25 cellular contexts compared by ENCODE assay signal in the genomic region with DNA sequence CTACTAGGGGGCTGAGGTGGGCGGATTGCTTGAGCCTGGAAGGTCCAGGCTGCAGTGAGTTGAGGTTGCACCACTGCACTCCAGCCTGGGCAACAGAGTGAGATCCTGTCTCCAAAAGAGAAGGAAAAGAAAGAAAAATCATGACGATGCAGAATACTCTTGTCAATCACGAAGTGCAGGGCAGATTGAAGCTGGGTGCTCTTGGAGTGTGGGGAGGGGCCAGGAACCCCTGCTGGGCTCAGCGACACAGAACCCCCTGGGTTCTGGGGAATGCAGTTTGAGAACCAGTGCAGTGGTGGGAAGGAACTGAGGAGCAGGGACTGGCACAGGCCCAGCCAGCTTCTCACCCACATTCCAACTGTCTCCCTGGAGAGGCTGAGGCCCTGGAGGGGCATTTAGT. TPM values are rescaled to one million over a fixed set of nuclear protein-coding genes. Genes with fewer than 3 reads are reported as not detected.
DNase-seq lines count a peak whose midpoint lies in the region; ATAC-seq, FAIRE-seq and TF ChIP-seq lines count a peak whose summit lies in the region.
"Had no signal": no experiment of that assay in that cellular context is flagged by ENCODE, and none has a peak within 500 bp of the region (broad histone marks: within the 10 kb centered on the region; RNA-seq: fewer than 3 reads in every experiment).

No MANE protein-coding gene starts in this region.

- FAIRE-seq in HepG2 (lab: Jason Lieb, UNC): no peak
- FAIRE-seq: A204.1, GM18507, H54 had no signal

- no peak overlapping the region for H3K14ac ChIP-seq in mesenchymal stem cell (ENCODE audit: low read length in 2 of 2)

- H3K9me2 ChIP-seq in PC-9 (ENCODE audit: insufficient read depth): no peaks in the 10 kb centered on the region

- no peak overlapping the region for H2AFZ ChIP-seq in HepG2 (ENCODE audit: low read length)
- no peak overlapping the region for H2AFZ ChIP-seq in PC-9
- H2AFZ ChIP-seq in mesenchymal stem cell (ENCODE audit: low read depth, low read length): no peak overlapping the region

- H2BK5ac ChIP-seq in mesenchymal stem cell (ENCODE audit: low read depth, low read length, poor library complexity, severe bottlenecking): no peak overlapping the region

- H3K18ac ChIP-seq in mesenchymal stem cell (ENCODE audit: low read depth in 1 of 2, low read length in 2 of 2): no peak overlapping the region

- no peak overlapping the region for H2BK15ac ChIP-seq in mesenchymal stem cell (ENCODE audit: low read depth, poor library complexity, severe bottlenecking)

- H3K27me3 ChIP-seq in HepG2 (ENCODE audit: control insufficient read depth in 1 of 2, insufficient read depth in 2 of 2, low read length in 2 of 2) (no peaks in the 10 kb centered on the region; a peak in 1 of 5 replicates), right lobe of liver (no peaks in the 10 kb centered on the region), PC-9 (ENCODE audit: insufficient read depth, low read depth) (no peaks in the 10 kb centered on the region), mesenchymal stem cell (ENCODE audit: control insufficient read depth in 1 of 2, insufficient read depth in 1 of 2, low read length in 2 of 2) (peaks cover 0 to 6% of the 10 kb centered on the region in 2 experiments)
- H3K27me3 ChIP-seq: adrenal gland had no signal

- peak overlapping the region; percentile 24 for H4K8ac ChIP-seq in mesenchymal stem cell (ENCODE audit: low read length)

- H2BK120ac ChIP-seq in mesenchymal stem cell (ENCODE audit: low read depth, low read length): no peak overlapping the region

- H2AK5ac ChIP-seq in mesenchymal stem cell (ENCODE audit: low read length, severe bottlenecking): no peak overlapping the region

- peaks cover 40% of the 10 kb centered on the region for H3F3A ChIP-seq in PC-9 (ENCODE audit: insufficient read depth, low read depth)

- no peak for DNase-seq in HepG2 (ENCODE audit: low spot score)
- no peak for DNase-seq in right lobe of liver
- peak in 1 of 2 experiments; percentile 52 for DNase-seq in PC-9
- no peak for DNase-seq in mesenchymal stem cell
- DNase-seq in kidney glomerular epithelial cell (lab: John Stamatoyannopoulos, UW): no peak
- DNase-seq in GM19240 (ENCODE audit: insufficient read length, low spot score): no peak
- DNase-seq in omental fat pad (ENCODE audit: low spot score): no peak
- DNase-seq in SKM-1 (lab: John Stamatoyannopoulos, UW; ENCODE audit: unreplicated experiment): no peak
- DNase-seq: activated CD8-positive, alpha-beta T cell treated with anti-CD3 and anti-CD28 coated beads for 36 hours; activated naive CD4-positive, alpha-beta T cell treated with anti-CD3 and anti-CD28 coated beads, Interleukin-2, amount 10 ng/mL, durations not matched to agents 7 days and 5 days; adrenal gland; AML-193; esophagus squamous epithelium; foreskin melanocyte; naive thymus-derived CD4-positive, alpha-beta T cell; NCI-H1092; NCI-H1694 treated with DMSO at 0.1 percent for 48 hours; NCI-H510A; sigmoid colon; stimulated activated CD4-positive, alpha-beta T cell treated with anti-CD3 and anti-CD28 coated beads, Interleukin-4, amount 100 ng/mL, for 24 hours had no signal

- no peak overlapping the region for H3K23ac ChIP-seq in mesenchymal stem cell (ENCODE audit: low read length in 2 of 2)

- ATAC-seq in HepG2 (no peak), right lobe of liver (no peak), omental fat pad (ENCODE audit: low FRiP score) (no peak)
- ATAC-seq: activated CD8-positive, alpha-beta T cell treated with anti-CD3 and anti-CD28 coated beads for 36 hours; naive thymus-derived CD4-positive, alpha-beta T cell had no signal

- no peak for TF ChIP-seq CTCF in HepG2 (CRISPR knock-in tag; IDR thresholded peaks at IDR 0.05)
- no peak for TF ChIP-seq CTCF in right lobe of liver (IDR thresholded peaks at IDR 0.05)
- no peak for TF ChIP-seq CTCF in PC-9 (conservative IDR thresholded peaks at IDR 0.05)
- no peak for TF ChIP-seq CTCF in omental fat pad (IDR thresholded peaks at IDR 0.05)

- intact Hi-C loops in HepG2 (cut with micrococcal nuclease; ENCODE audit: unreplicated experiment) (no loop called here), right lobe of liver (cut with DNase I) (no loop called here), PC-9 (cut with micrococcal nuclease; ENCODE audit: unreplicated experiment) (no loop called here)

- TF ChIP-seq POLR2A in HepG2 (IDR thresholded peaks at IDR 0.05; ENCODE audit: insufficient read depth in 1 of 2, low read depth in 2 of 2, low read length in 2 of 2): no peak
- TF ChIP-seq POLR2A in right lobe of liver (IDR thresholded peaks at IDR 0.05): no peak

- H3K9me3 ChIP-seq in HepG2 (ENCODE audit: low read length): no peaks in the 10 kb centered on the region
- H3K9me3 ChIP-seq in right lobe of liver: no peaks in the 10 kb centered on the region
- no peaks in the 10 kb centered on the region; the same call in 1 of the 2 replicates for H3K9me3 ChIP-seq in PC-9 (ENCODE audit: insufficient read depth, low read depth)
- peaks cover 7% of the 10 kb centered on the region for H3K9me3 ChIP-seq in mesenchymal stem cell (ENCODE audit: control insufficient read depth, low read length)
- H3K9me3 ChIP-seq: adrenal gland, esophagus squamous epithelium, prostate gland, sigmoid colon had no signal

- POLR2A ChIA-PET in HepG2 (lab: Yijun Ruan, JAX): interaction anchor here (1.2 to 2.0 kb wide), 3 partner anchors 8 to 41 kb away, joined by 4 to 21 read pairs (median 12); a partner anchor contains a TSS
- POLR2A ChIA-PET in PC-9 (lab: Charles Lee; ENCODE audit: unreplicated experiment): interaction anchor here (0.6 kb wide), 1 partner anchor 10 kb away, joined by 9 read pairs; no protein-coding TSS in a partner anchor

- CTCF ChIA-PET in HepG2 (lab: Yijun Ruan, JAX; ENCODE audit: low intra/inter-chr PET ratio, low total read pairs) (no interaction called here), PC-9 (lab: Charles Lee) (no interaction called here)

- no peak overlapping the region for H4K91ac ChIP-seq in mesenchymal stem cell (ENCODE audit: low read length)

- H3K4me2 ChIP-seq in HepG2 (ENCODE audit: low read depth, low read length): peak overlapping the region; percentile 49; the same call in 1 of the 2 replicates
- 0 out of 2 replicates have a peak overlapping the region, but pooled peaks have one; percentile 20 for H3K4me2 ChIP-seq in PC-9
- no peak overlapping the region for H3K4me2 ChIP-seq in mesenchymal stem cell (ENCODE audit: low read length, poor library complexity, severe bottlenecking)

- no peak overlapping the region for H3K4ac ChIP-seq in mesenchymal stem cell (ENCODE audit: low read depth in 1 of 2, low read length in 2 of 2)

- no peak for TF ChIP-seq EP300 in HepG2 (IDR thresholded peaks at IDR 0.05; ENCODE audit: low read depth in 2 of 2, low read length in 2 of 2)
- no peak for TF ChIP-seq EP300 in HepG2 (CRISPR knock-in tag; IDR thresholded peaks at IDR 0.05; ENCODE audit: borderline replicate concordance)

- H2BK12ac ChIP-seq in mesenchymal stem cell (ENCODE audit: low read length in 2 of 2): no peak overlapping the region

- H3K27ac ChIP-seq in HepG2 (ENCODE audit: extremely low read length, insufficient read depth, low read length) (no peak overlapping the region), right lobe of liver (no peak overlapping the region), PC-9 (peak overlapping the region; percentile 4; the same call in 1 of the 2 replicates), mesenchymal stem cell (ENCODE audit: low read length, poor library complexity, severe bottlenecking) (no peak overlapping the region)
- H3K27ac ChIP-seq: adrenal gland, prostate gland, sigmoid colon had no signal

- H3K79me2 ChIP-seq in HepG2 (ENCODE audit: insufficient read depth, low read length) (no peaks in the 10 kb centered on the region), PC-9 (ENCODE audit: low read depth) (no peaks in the 10 kb centered on the region)

- H4K20me1 ChIP-seq in HepG2 (ENCODE audit: insufficient read depth, low read length): no peaks in the 10 kb centered on the region
- no peaks in the 10 kb centered on the region for H4K20me1 ChIP-seq in PC-9 (ENCODE audit: insufficient read depth)

- BruUV-seq in HepG2 (replicated peaks; lab: Mats Ljungman, UMichigan) (no TSS peak), PC-9 (replicated peaks; lab: Mats Ljungman, UMichigan) (no TSS peak)

- no peaks in the 10 kb centered on the region for H3K79me1 ChIP-seq in mesenchymal stem cell (replicated peaks; ENCODE audit: low read length, poor library complexity, severe bottlenecking)

- peaks cover 80% of the 10 kb centered on the region for H3K4me1 ChIP-seq in HepG2 (ENCODE audit: insufficient read depth, low read length)
- H3K4me1 ChIP-seq in right lobe of liver: no peaks in the 10 kb centered on the region
- H3K4me1 ChIP-seq in PC-9 (replicated peaks; ENCODE audit: insufficient read depth): peaks cover 52% of the 10 kb centered on the region
- peaks cover 29% of the 10 kb centered on the region for H3K4me1 ChIP-seq in mesenchymal stem cell (ENCODE audit: control insufficient read depth, insufficient read depth, low read depth, low read length)
- H3K4me1 ChIP-seq: adrenal gland, prostate gland had no signal

- TF ChIP-seq RAD21 in HepG2 (CRISPR knock-in tag; IDR thresholded peaks at IDR 0.05): no peak

- H3K9ac ChIP-seq in HepG2 (ENCODE audit: insufficient read depth, low read depth, low read length) (0 out of 2 replicates have a peak overlapping the region, but pooled peaks have one; percentile 3), mesenchymal stem cell (ENCODE audit: low read length) (no peak overlapping the region)

- H3K4me3 ChIP-seq in HepG2 (replicated peaks in 1 of 3; ENCODE audit: insufficient read depth in 1 of 3, low read depth in 2 of 3, low read length in 3 of 3) (peak overlapping the region in 1 of 3 experiments; percentile 16; a peak in 1 of 6 replicates), right lobe of liver (no peak overlapping the region), PC-9 (no peak overlapping the region), mesenchymal stem cell (ENCODE audit: insufficient read depth in 1 of 2, low read depth in 1 of 2, low read length in 2 of 2) (no peak overlapping the region)
- H3K4me3 ChIP-seq: adrenal gland, esophagus squamous epithelium, prostate gland, sigmoid colon had no signal

- in situ Hi-C loops in HepG2 (cut with HindIII; ENCODE audit: extremely low pct_ligation_motif_present, low pct_unique_long_range_greater_than_20kb): no loop called here

- WGBS in HepG2 (ENCODE audit: low lambda C conversion rate): 19% methylated on average over 4 of the region's 4 CpGs
- WGBS in right lobe of liver (ENCODE audit: insufficient coverage, low coverage, low lambda C conversion rate, missing lambda C conversion rate): 33% methylated on average over 2 of the region's 4 CpGs
- 90% methylated on average over 4 of the region's 4 CpGs for WGBS in mesenchymal stem cell

- H3K36me3 ChIP-seq in HepG2 (replicated peaks in 1 of 2; ENCODE audit: control insufficient read depth in 1 of 2, insufficient read depth in 2 of 2, low read length in 2 of 2): no peaks in the 10 kb centered on the region
- H3K36me3 ChIP-seq in right lobe of liver: no peaks in the 10 kb centered on the region
- no peaks in the 10 kb centered on the region for H3K36me3 ChIP-seq in PC-9 (ENCODE audit: low read depth)
- H3K36me3 ChIP-seq in mesenchymal stem cell (ENCODE audit: control insufficient read depth in 1 of 2, insufficient read depth in 2 of 2, low read depth in 1 of 2, low read length in 2 of 2): no peaks in the 10 kb centered on the region
- H3K36me3 ChIP-seq: adrenal gland, esophagus squamous epithelium, prostate gland, sigmoid colon had no signal

RNA-seq across cellular contexts. Expression of a gene that starts 10.8 kb away (rescaled TPM):
- 17.3 and 29.0 TPM in 2 replicates for total RNA-seq in HepG2 (2016; rRNA removed; fragmentation: Illumina TruSeq; extraction: Trizol)
- total RNA-seq in HepG2 (2016; cell fraction: cytosol; rRNA removed; fragmentation: Illumina TruSeq; extraction: Trizol; ENCODE audit: low read depth): 5.1 and 5.5 TPM in 2 replicates
- 10.4 and 29.7 TPM in 2 replicates for total RNA-seq in HepG2 (2016; cell fraction: insoluble cytoplasmic fraction; rRNA removed; fragmentation: Illumina TruSeq; extraction: Trizol)
- 7.6 and 9.1 TPM in 2 replicates for total RNA-seq in HepG2 (2016; cell fraction: membrane; rRNA removed; fragmentation: Illumina TruSeq; extraction: Trizol)
- total RNA-seq in HepG2 (2016; cell fraction: nucleus; rRNA removed; fragmentation: Illumina TruSeq; extraction: Trizol): 41.5 and 48.7 TPM in 2 replicates
- 13.7 and 18.2 TPM in 2 replicates for polyA plus RNA-seq in HepG2 (2011; rRNA removed)
- polyA plus RNA-seq in HepG2 (2011; cell fraction: cytosol; rRNA removed): 13.7 and 18.1 TPM in 2 replicates
- polyA plus RNA-seq in HepG2 (2011; cell fraction: nucleus; rRNA removed): 167 and 254 TPM in 2 replicates
- 20.5 and 22.5 TPM in 2 replicates for polyA plus RNA-seq in HepG2 (2012)
- 3.9 and 4.3 TPM in 2 replicates for polyA plus RNA-seq in HepG2 (2016; cell fraction: cytosol; fragmentation: Illumina TruSeq; extraction: Trizol; ENCODE audit: low read depth)
- 11.9 and 26.2 TPM in 2 replicates for polyA plus RNA-seq in HepG2 (2016; cell fraction: insoluble cytoplasmic fraction; fragmentation: Illumina TruSeq; extraction: Trizol; ENCODE audit: low read depth)
- polyA plus RNA-seq in HepG2 (2016; cell fraction: membrane; fragmentation: Illumina TruSeq; extraction: Trizol; ENCODE audit: low read depth): 6.0 and 6.1 TPM in 2 replicates
- polyA plus RNA-seq in HepG2 (2016; cell fraction: nucleus; fragmentation: Illumina TruSeq; extraction: Trizol; ENCODE audit: insufficient read depth, low read depth): 118 and 123 TPM in 2 replicates
- 33.5 and 55.8 TPM in 2 replicates for polyA minus RNA-seq in HepG2 (2011; rRNA and poly(A)+ RNA removed; ENCODE audit: low replicate concordance)
- 18.4 and 23.7 TPM in 2 replicates for polyA minus RNA-seq in HepG2 (2011; cell fraction: cytosol; rRNA and poly(A)+ RNA removed)
- polyA minus RNA-seq in HepG2 (2011; cell fraction: nucleus; rRNA and poly(A)+ RNA removed): 25.5 and 29.1 TPM in 2 replicates
- total RNA-seq in right lobe of liver: 10 to 100 TPM; 30.1 to 49.6 (median 41.2) TPM
- total RNA-seq in PC-9 (2021): 124 and 170 TPM in 2 replicates
- 23.4 TPM for polyA plus RNA-seq in mesenchymal stem cell (2013, experiment 1 of 2)
- polyA plus RNA-seq in mesenchymal stem cell (2013, experiment 2 of 2): 22.7 TPM
- total RNA-seq in omental fat pad: 10 to 100 TPM; 22.4 to 39.4 (median 32.0) TPM

RNA-seq across cellular contexts. Expression of a gene that starts 15.5 kb away (rescaled TPM):
- 9.2 and 10.4 TPM in 2 replicates for total RNA-seq in HepG2 (2016; rRNA removed; fragmentation: Illumina TruSeq; extraction: Trizol)
- 1.4 and 1.5 TPM in 2 replicates for total RNA-seq in HepG2 (2016; cell fraction: cytosol; rRNA removed; fragmentation: Illumina TruSeq; extraction: Trizol; ENCODE audit: low read depth)
- 8.1 and 11.1 TPM in 2 replicates for total RNA-seq in HepG2 (2016; cell fraction: insoluble cytoplasmic fraction; rRNA removed; fragmentation: Illumina TruSeq; extraction: Trizol)
- 4.0 and 4.6 TPM in 2 replicates for total RNA-seq in HepG2 (2016; cell fraction: membrane; rRNA removed; fragmentation: Illumina TruSeq; extraction: Trizol)
- total RNA-seq in HepG2 (2016; cell fraction: nucleus; rRNA removed; fragmentation: Illumina TruSeq; extraction: Trizol): 6.5 TPM in 2 replicates
- polyA plus RNA-seq in HepG2 (2011; rRNA removed): 7.3 and 13.8 TPM in 2 replicates
- 6.2 and 7.3 TPM in 2 replicates for polyA plus RNA-seq in HepG2 (2011; cell fraction: cytosol; rRNA removed)
- 63.2 and 72.7 TPM in 2 replicates for polyA plus RNA-seq in HepG2 (2011; cell fraction: nucleus; rRNA removed)
- polyA plus RNA-seq in HepG2 (2012): 15.2 and 31.6 TPM in 2 replicates
- polyA plus RNA-seq in HepG2 (2016; cell fraction: cytosol; fragmentation: Illumina TruSeq; extraction: Trizol; ENCODE audit: low read depth): 0.54 and 0.61 TPM in 2 replicates
- 6.5 and 8.2 TPM in 2 replicates for polyA plus RNA-seq in HepG2 (2016; cell fraction: insoluble cytoplasmic fraction; fragmentation: Illumina TruSeq; extraction: Trizol; ENCODE audit: low read depth)
- 1.9 TPM in 2 replicates for polyA plus RNA-seq in HepG2 (2016; cell fraction: membrane; fragmentation: Illumina TruSeq; extraction: Trizol; ENCODE audit: low read depth)
- 19.6 and 20.9 TPM in 2 replicates for polyA plus RNA-seq in HepG2 (2016; cell fraction: nucleus; fragmentation: Illumina TruSeq; extraction: Trizol; ENCODE audit: insufficient read depth, low read depth)
- polyA minus RNA-seq in HepG2 (2011; rRNA and poly(A)+ RNA removed; ENCODE audit: low replicate concordance): 11.1 and 17.4 TPM in 2 replicates
- polyA minus RNA-seq in HepG2 (2011; cell fraction: cytosol; rRNA and poly(A)+ RNA removed): 12.7 and 12.8 TPM in 2 replicates
- polyA minus RNA-seq in HepG2 (2011; cell fraction: nucleus; rRNA and poly(A)+ RNA removed): 10.8 and 12.7 TPM in 2 replicates
- total RNA-seq in right lobe of liver: 10 to 100 TPM in 4 of 6 experiments, 1 to 10 TPM in 2; 6.9 to 29.7 (median 13.1) TPM
- total RNA-seq in PC-9 (2021): 43.1 and 70.8 TPM in 2 replicates
- 12.8 TPM for polyA plus RNA-seq in mesenchymal stem cell (2013, experiment 1 of 2)
- polyA plus RNA-seq in mesenchymal stem cell (2013, experiment 2 of 2): 12.8 TPM
- total RNA-seq in omental fat pad: 10 to 100 TPM; 30.7 to 57.6 (median 32.7) TPM

RNA-seq across cellular contexts. Expression of a gene that starts 41.0 kb away (rescaled TPM):
- total RNA-seq in HepG2 (2016; rRNA removed; fragmentation: Illumina TruSeq; extraction: Trizol) (3.1 and 9.5 TPM in 2 replicates), right lobe of liver (10 to 100 TPM; 15.1 to 32.8 (median 26.7) TPM), PC-9 (2021) (21.4 TPM in 2 replicates), omental fat pad (1 to 10 TPM in 1 of 4 donors, under 1 TPM in 2, not detected in 1; 0.19 to 3.1 (median 0.32) TPM)
- 4.3 and 4.6 TPM in 2 replicates for total RNA-seq in HepG2 (2016; cell fraction: cytosol; rRNA removed; fragmentation: Illumina TruSeq; extraction: Trizol; ENCODE audit: low read depth)
- total RNA-seq in HepG2 (2016; cell fraction: insoluble cytoplasmic fraction; rRNA removed; fragmentation: Illumina TruSeq; extraction: Trizol): 3.8 and 10.6 TPM in 2 replicates
- total RNA-seq in HepG2 (2016; cell fraction: membrane; rRNA removed; fragmentation: Illumina TruSeq; extraction: Trizol): 5.7 and 6.3 TPM in 2 replicates
- total RNA-seq in HepG2 (2016; cell fraction: nucleus; rRNA removed; fragmentation: Illumina TruSeq; extraction: Trizol): 11.4 and 11.7 TPM in 2 replicates
- 20.4 and 33.1 TPM in 2 replicates for polyA plus RNA-seq in HepG2 (2011; rRNA removed)
- polyA plus RNA-seq in HepG2 (2011; cell fraction: cytosol; rRNA removed): 9.9 and 13.2 TPM in 2 replicates
- 144 and 175 TPM in 2 replicates for polyA plus RNA-seq in HepG2 (2011; cell fraction: nucleus; rRNA removed)
- 8.4 and 10.9 TPM in 2 replicates for polyA plus RNA-seq in HepG2 (2012)
- polyA plus RNA-seq in HepG2 (2016; cell fraction: cytosol; fragmentation: Illumina TruSeq; extraction: Trizol; ENCODE audit: low read depth): 3.6 and 4.0 TPM in 2 replicates
- 4.3 and 5.0 TPM in 2 replicates for polyA plus RNA-seq in HepG2 (2016; cell fraction: insoluble cytoplasmic fraction; fragmentation: Illumina TruSeq; extraction: Trizol; ENCODE audit: low read depth)
- polyA plus RNA-seq in HepG2 (2016; cell fraction: membrane; fragmentation: Illumina TruSeq; extraction: Trizol; ENCODE audit: low read depth): 4.3 and 5.3 TPM in 2 replicates
- polyA plus RNA-seq in HepG2 (2016; cell fraction: nucleus; fragmentation: Illumina TruSeq; extraction: Trizol; ENCODE audit: insufficient read depth, low read depth): 25.4 and 29.2 TPM in 2 replicates
- polyA minus RNA-seq in HepG2 (2011; rRNA and poly(A)+ RNA removed; ENCODE audit: low replicate concordance): 70.5 and 85.2 TPM in 2 replicates
- polyA minus RNA-seq in HepG2 (2011; cell fraction: cytosol; rRNA and poly(A)+ RNA removed): 6.3 and 12.4 TPM in 2 replicates
- polyA minus RNA-seq in HepG2 (2011; cell fraction: nucleus; rRNA and poly(A)+ RNA removed): 27.6 and 31.7 TPM in 2 replicates
- polyA plus RNA-seq in mesenchymal stem cell (2013, experiment 1 of 2): 0.39 TPM
- 0.45 TPM for polyA plus RNA-seq in mesenchymal stem cell (2013, experiment 2 of 2)
- total RNA-seq: activated CD8-positive, alpha-beta T cell treated with anti-CD3 and anti-CD28 coated beads for 36 hours; CD4-positive, alpha-beta memory T cell had no signal
- polyA plus RNA-seq: CD4-positive, alpha-beta memory T cell had no signal

RNA-seq across cellular contexts. Expression of a gene that starts 54.8 kb away (rescaled TPM):
- 46.7 and 48.4 TPM in 2 replicates for total RNA-seq in HepG2 (2016; rRNA removed; fragmentation: Illumina TruSeq; extraction: Trizol)
- total RNA-seq in HepG2 (2016; cell fraction: cytosol; rRNA removed; fragmentation: Illumina TruSeq; extraction: Trizol; ENCODE audit: low read depth): 83.1 and 98.2 TPM in 2 replicates
- total RNA-seq in HepG2 (2016; cell fraction: insoluble cytoplasmic fraction; rRNA removed; fragmentation: Illumina TruSeq; extraction: Trizol): 50.6 and 51.2 TPM in 2 replicates
- total RNA-seq in HepG2 (2016; cell fraction: membrane; rRNA removed; fragmentation: Illumina TruSeq; extraction: Trizol): 102 and 118 TPM in 2 replicates
- 24.1 and 28.4 TPM in 2 replicates for total RNA-seq in HepG2 (2016; cell fraction: nucleus; rRNA removed; fragmentation: Illumina TruSeq; extraction: Trizol)
- 29.3 and 29.6 TPM in 2 replicates for polyA plus RNA-seq in HepG2 (2011; rRNA removed)
- 36.1 and 44.9 TPM in 2 replicates for polyA plus RNA-seq in HepG2 (2011; cell fraction: cytosol; rRNA removed)
- 29.2 and 39.8 TPM in 2 replicates for polyA plus RNA-seq in HepG2 (2011; cell fraction: nucleus; rRNA removed)
- polyA plus RNA-seq in HepG2 (2012): 15.8 and 28.3 TPM in 2 replicates
- 72.7 and 106 TPM in 2 replicates for polyA plus RNA-seq in HepG2 (2016; cell fraction: cytosol; fragmentation: Illumina TruSeq; extraction: Trizol; ENCODE audit: low read depth)
- polyA plus RNA-seq in HepG2 (2016; cell fraction: insoluble cytoplasmic fraction; fragmentation: Illumina TruSeq; extraction: Trizol; ENCODE audit: low read depth): 49.5 and 55.3 TPM in 2 replicates
- polyA plus RNA-seq in HepG2 (2016; cell fraction: membrane; fragmentation: Illumina TruSeq; extraction: Trizol; ENCODE audit: low read depth): 82.6 and 104 TPM in 2 replicates
- 48.5 and 51.1 TPM in 2 replicates for polyA plus RNA-seq in HepG2 (2016; cell fraction: nucleus; fragmentation: Illumina TruSeq; extraction: Trizol; ENCODE audit: insufficient read depth, low read depth)
- polyA minus RNA-seq in HepG2 (2011; rRNA and poly(A)+ RNA removed; ENCODE audit: low replicate concordance): 17.7 and 43.7 TPM in 2 replicates
- 8.9 and 9.7 TPM in 2 replicates for polyA minus RNA-seq in HepG2 (2011; cell fraction: cytosol; rRNA and poly(A)+ RNA removed)
- polyA minus RNA-seq in HepG2 (2011; cell fraction: nucleus; rRNA and poly(A)+ RNA removed): 4.7 and 6.2 TPM in 2 replicates
- total RNA-seq in right lobe of liver: 10 to 100 TPM in 2 of 6 experiments, 1 to 10 TPM in 4; 7.6 to 28.1 (median 9.2) TPM
- 63.3 and 78.9 TPM in 2 replicates for total RNA-seq in PC-9 (2021)
- polyA plus RNA-seq in mesenchymal stem cell (2013, experiment 1 of 2): 7.3 TPM
- 8.7 TPM for polyA plus RNA-seq in mesenchymal stem cell (2013, experiment 2 of 2)
- 10 to 100 TPM; 22.0 to 37.7 (median 28.4) TPM for total RNA-seq in omental fat pad

RNA-seq across cellular contexts. Expression of a gene that starts 55.7 kb away (rescaled TPM):
- total RNA-seq in HepG2 (2016; rRNA removed; fragmentation: Illumina TruSeq; extraction: Trizol) (1.8 and 5.8 TPM in 2 replicates), right lobe of liver (10 to 100 TPM in 5 of 6 experiments, 1 to 10 TPM in 1; 8.2 to 23.8 (median 13.6) TPM), PC-9 (2021) (104 and 115 TPM in 2 replicates), omental fat pad (10 to 100 TPM in 2 of 4 donors, 1 to 10 TPM in 2; 4.4 to 16.6 (median 9.3) TPM)
- total RNA-seq in HepG2 (2016; cell fraction: cytosol; rRNA removed; fragmentation: Illumina TruSeq; extraction: Trizol; ENCODE audit: low read depth): 5.5 and 6.3 TPM in 2 replicates
- total RNA-seq in HepG2 (2016; cell fraction: insoluble cytoplasmic fraction; rRNA removed; fragmentation: Illumina TruSeq; extraction: Trizol): 2.1 and 6.3 TPM in 2 replicates
- 2.9 and 3.0 TPM in 2 replicates for total RNA-seq in HepG2 (2016; cell fraction: membrane; rRNA removed; fragmentation: Illumina TruSeq; extraction: Trizol)
- total RNA-seq in HepG2 (2016; cell fraction: nucleus; rRNA removed; fragmentation: Illumina TruSeq; extraction: Trizol): 7.9 and 10.2 TPM in 2 replicates
- polyA plus RNA-seq in HepG2 (2011; rRNA removed): 12.4 and 15.0 TPM in 2 replicates
- polyA plus RNA-seq in HepG2 (2011; cell fraction: cytosol; rRNA removed): 2.3 and 4.4 TPM in 2 replicates
- 231 and 294 TPM in 2 replicates for polyA plus RNA-seq in HepG2 (2011; cell fraction: nucleus; rRNA removed)
- polyA plus RNA-seq in HepG2 (2012): 5.9 and 10.1 TPM in 2 replicates
- 1.1 and 1.7 TPM in 2 replicates for polyA plus RNA-seq in HepG2 (2016; cell fraction: cytosol; fragmentation: Illumina TruSeq; extraction: Trizol; ENCODE audit: low read depth)
- 1.9 and 2.3 TPM in 2 replicates for polyA plus RNA-seq in HepG2 (2016; cell fraction: insoluble cytoplasmic fraction; fragmentation: Illumina TruSeq; extraction: Trizol; ENCODE audit: low read depth)
- polyA plus RNA-seq in HepG2 (2016; cell fraction: membrane; fragmentation: Illumina TruSeq; extraction: Trizol; ENCODE audit: low read depth): 1.3 and 1.7 TPM in 2 replicates
- 32.1 and 32.9 TPM in 2 replicates for polyA plus RNA-seq in HepG2 (2016; cell fraction: nucleus; fragmentation: Illumina TruSeq; extraction: Trizol; ENCODE audit: insufficient read depth, low read depth)
- 17.6 and 22.4 TPM in 2 replicates for polyA minus RNA-seq in HepG2 (2011; rRNA and poly(A)+ RNA removed; ENCODE audit: low replicate concordance)
- 2.2 and 2.5 TPM in 2 replicates for polyA minus RNA-seq in HepG2 (2011; cell fraction: cytosol; rRNA and poly(A)+ RNA removed)
- polyA minus RNA-seq in HepG2 (2011; cell fraction: nucleus; rRNA and poly(A)+ RNA removed): 26.2 and 30.8 TPM in 2 replicates
- polyA plus RNA-seq in mesenchymal stem cell (2013, experiment 1 of 2): 31.0 TPM
- polyA plus RNA-seq in mesenchymal stem cell (2013, experiment 2 of 2): 31.5 TPM
